9 cellular contexts compared by ENCODE assay signal in genomic region chr5:176660860-176661641, GRCh38. TPM values are rescaled to one million over a fixed set of nuclear protein-coding genes. Genes with fewer than 3 reads are reported as not detected.
DNase-seq lines count a peak whose midpoint lies in the region; ATAC-seq and TF ChIP-seq lines count a peak whose summit lies in the region.
"Had no signal": no experiment of that assay in that cellular context is flagged by ENCODE, and none has a peak within 500 bp of the region (broad histone marks: within the 10 kb centered on the region; RNA-seq: fewer than 3 reads in every experiment).

No MANE protein-coding gene starts in this region.

- H3K4me3 Mint-ChIP-seq in neural progenitor cell = no peak overlapping the region

- peaks cover 12% of the 10 kb centered on the region for H3F3A ChIP-seq in neural progenitor cell (ENCODE audit: low read depth)

- no peak overlapping the region for H2AFZ ChIP-seq in neural progenitor cell (replicated peaks)

- DNase-seq in CD1c-positive myeloid dendritic cell (ENCODE audit: extremely low spot score) = peak; percentile 87
- peak; percentile 97 for DNase-seq in HuH-7.5 (ENCODE audit: low spot score)
- DNase-seq in RKO (ENCODE audit: low spot score) = peak; percentile 77
- DNase-seq in activated T-helper 1 cell treated with Interleukin-2 at 50 U/mL for 16 hours (ENCODE audit: low read depth) = peak; percentile 62
- peak; percentile 78 for DNase-seq in fibroblast of pulmonary artery (ENCODE audit: low read depth)
- peak; percentile 93 for DNase-seq in neural progenitor cell (ENCODE audit: low spot score)
- DNase-seq in superior temporal gyrus (ENCODE audit: extremely low spot score) = peak; percentile 86

- no peaks in the 10 kb centered on the region for H3K27me3 ChIP-seq in neural progenitor cell

- H3K9ac ChIP-seq in neural progenitor cell = no peak overlapping the region

- peaks cover 14% of the 10 kb centered on the region for H3K4me1 ChIP-seq in neural progenitor cell

- H3K36me3 Mint-ChIP-seq in neural progenitor cell = no peaks in the 10 kb centered on the region

- H3K4me2 ChIP-seq in neural progenitor cell = no peak overlapping the region

- peaks cover 7% of the 10 kb centered on the region for H3K4me1 Mint-ChIP-seq in neural progenitor cell

- no peak overlapping the region for H3K4me3 ChIP-seq in fibroblast of pulmonary artery (replicated peaks; ENCODE audit: low read depth, low read length)
- H3K4me3 ChIP-seq in neural progenitor cell = no peak overlapping the region

- no peaks in the 10 kb centered on the region for H3K36me3 ChIP-seq in neural progenitor cell

- no peak overlapping the region for H3K27ac Mint-ChIP-seq in neural progenitor cell

- peak; percentile 95 for TF ChIP-seq CTCF in fibroblast of pulmonary artery (IDR thresholded peaks at IDR 0.05; ENCODE audit: low read length, missing control alignments)
- peak; percentile 95 for TF ChIP-seq CTCF in neural progenitor cell (IDR thresholded peaks at IDR 0.05)

- H3K79me2 ChIP-seq in neural progenitor cell (ENCODE audit: low read depth) = no peaks in the 10 kb centered on the region

- no peaks in the 10 kb centered on the region for H3K9me3 ChIP-seq in neural progenitor cell (ENCODE audit: low read depth)

- ATAC-seq in GM19372 (IDR thresholded peaks at IDR 0.05; ENCODE audit: low read depth, unreplicated experiment) = peak; percentile 66

- no peak overlapping the region for H3K27ac ChIP-seq in neural progenitor cell

- H4K20me1 ChIP-seq in neural progenitor cell (ENCODE audit: low read depth) = peaks cover 8% of the 10 kb centered on the region

- peaks cover 8% of the 10 kb centered on the region for H3K27me3 Mint-ChIP-seq in neural progenitor cell (ENCODE audit: insufficient read depth, low read depth)

- no peaks in the 10 kb centered on the region for H3K9me3 Mint-ChIP-seq in neural progenitor cell

RNA-seq across cellular contexts. Expression of gene TSPAN17, which starts 13.8 kb away (rescaled TPM):
- total RNA-seq in neural progenitor cell (ENCODE audit: low replicate concordance) = 25.9 and 51.7 TPM in 2 replicates

RNA-seq across cellular contexts. Expression of gene EIF4E1B, which starts 30.6 kb away (rescaled TPM):
- total RNA-seq in neural progenitor cell (ENCODE audit: low replicate concordance) = 0.06 and 0.68 TPM in 2 replicates
- total RNA-seq: T-helper 1 cell treated with Interleukin-12 subunit alpha and Interleukin-12 subunit beta and Interleukin-4 antibody, amounts not matched to agents 30 ng/mL and 1 ng/mL, for 36 hours had no signal

RNA-seq across cellular contexts. Expression of gene SNCB, which starts 30.7 kb away (rescaled TPM):
- total RNA-seq in neural progenitor cell (ENCODE audit: low replicate concordance) = 1.1 TPM in 1 of 2 replicates, not detected in the other
- total RNA-seq: T-helper 1 cell treated with Interleukin-12 subunit alpha and Interleukin-12 subunit beta and Interleukin-4 antibody, amounts not matched to agents 30 ng/mL and 1 ng/mL, for 36 hours had no signal

RNA-seq across cellular contexts. Expression of gene GPRIN1, which starts 51.1 kb away (rescaled TPM):
- 0.67 and 3.7 TPM in 2 replicates for total RNA-seq in neural progenitor cell (ENCODE audit: low replicate concordance)
